29 cellular contexts compared by ENCODE assay signal in genomic region chr1:209046935-209047334, GRCh38.
"Had no signal": no experiment of that assay in that cellular context is flagged by ENCODE, and none has a peak within 500 bp of the region (broad histone marks: within the 10 kb centered on the region; RNA-seq: fewer than 3 reads in every experiment).

No MANE protein-coding gene starts in this region.

- H3K27ac ChIP-seq: adrenal gland, breast epithelium, cardiac muscle cell, colonic mucosa, epithelial cell of prostate, esophagus squamous epithelium, gastroesophageal sphincter had no signal

- H3K9me3 ChIP-seq: adrenal gland, breast epithelium, colonic mucosa, esophagus squamous epithelium, gastroesophageal sphincter had no signal

- H3K27me3 ChIP-seq: adrenal gland, breast epithelium, cardiac muscle cell, colonic mucosa, esophagus squamous epithelium had no signal

- H3K36me3 ChIP-seq: adrenal gland, breast epithelium, cardiac muscle cell, colonic mucosa, esophagus squamous epithelium, gastroesophageal sphincter had no signal

- DNase-seq: activated CD4-positive, alpha-beta memory T cell treated with anti-CD3 and anti-CD28 coated beads for 36 hours; activated CD4-positive, alpha-beta T cell treated with anti-CD3 and anti-CD28 coated beads for 36 hours; activated CD4-positive, alpha-beta T cell treated with anti-CD3 and anti-CD28 coated beads, Interleukin-2, amount 10 ng/mL, durations not matched to agents 24 days and 14 days; activated CD4-positive, CD25-positive, alpha-beta regulatory T cell; activated CD4-positive, CD25-positive, alpha-beta regulatory T cell treated with anti-CD3 and anti-CD28 coated beads, Interleukin-2, amount 50 U/mL, for 72 hours; activated CD8-positive, alpha-beta memory T cell treated with anti-CD3 and anti-CD28 coated beads, Interleukin-2, amount 10 ng/mL, durations not matched to agents 7 days and 5 days; activated CD8-positive, alpha-beta memory T cell treated with anti-CD3 and anti-CD28 coated beads, Interleukin-2, amount 50 U/mL, for 4 hours; activated CD8-positive, alpha-beta T cell treated with anti-CD3 and anti-CD28 coated beads, Interleukin-2, amount 10 ng/mL, durations not matched to agents 7 days and 5 days; activated effector memory CD4-positive, alpha-beta T cell treated with anti-CD3 and anti-CD28 coated beads, Interleukin-2, amount 50 U/mL, for 16 hours; activated naive CD4-positive, alpha-beta T cell treated with anti-CD3 and anti-CD28 coated beads for 36 hours; activated naive CD8-positive, alpha-beta T cell treated with anti-CD3 and anti-CD28 coated beads for 36 hours; activated naive CD8-positive, alpha-beta T cell treated with anti-CD3 and anti-CD28 coated beads, Interleukin-2, amount 50 U/mL, for 24 hours; activated T-cell treated with anti-CD3 and anti-CD28 coated beads, Interleukin-2, amount 50 U/mL, for 1 hour; activated T-cell treated with anti-CD3 and anti-CD28 coated beads, Interleukin-2, amount 50 U/mL, for 48 hours; adrenal gland; amygdala; aorta; central memory CD4-positive, alpha-beta T cell; cerebellar nuclear complex; colonic mucosa; effector CD8-positive, alpha-beta T cell; esophagus squamous epithelium; foreskin melanocyte; T-cell; T1000 had no signal

- H3K4me3 ChIP-seq: adrenal gland, breast epithelium, cardiac muscle cell, colonic mucosa, esophagus squamous epithelium, gastroesophageal sphincter had no signal

- H3K4me1 ChIP-seq: adrenal gland, breast epithelium, colonic mucosa, gastroesophageal sphincter had no signal
